ENCODE assay signal across 2 cellular contexts in the genomic region with DNA sequence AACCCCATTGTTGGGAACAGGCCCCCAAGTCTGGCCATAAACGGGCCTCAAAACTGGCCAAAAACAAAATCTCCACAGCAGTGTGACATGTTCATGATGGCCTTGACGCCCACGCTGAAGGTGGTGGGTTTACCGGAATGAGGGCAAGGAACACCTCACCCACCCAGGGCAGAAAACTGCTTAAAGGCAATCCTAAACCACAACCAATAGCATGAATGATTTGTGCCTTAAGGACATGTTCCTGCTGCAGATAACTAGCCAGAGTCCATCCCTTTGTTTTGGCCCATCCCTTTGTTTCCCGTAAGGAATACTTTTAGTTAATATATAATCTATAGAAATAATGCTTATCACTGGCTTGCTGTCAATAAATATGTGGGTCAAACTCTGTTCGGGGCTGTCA.
A peak's percentile ranks its signal among the peaks of the same experiment; 100 is the strongest.
TF ChIP-seq lines count a peak whose summit lies in the region.

No MANE protein-coding gene starts in this region.

TF ChIP-seq in HepG2, 621 proteins besides CTCF, POLR2A, EP300 and RAD21:
- no peak for TF ChIP-seq HOXA7 (CRISPR knock-in tag; IDR thresholded peaks at IDR 0.05)
- no peak for TF ChIP-seq IKZF4 (CRISPR knock-in tag; IDR thresholded peaks at IDR 0.05; ENCODE audit: borderline replicate concordance, low read depth, not compliant biosample characterization)
- TF ChIP-seq ZNF530 (CRISPR knock-in tag; IDR thresholded peaks at IDR 0.05; ENCODE audit: low read depth): no peak
- TF ChIP-seq, protein P1, sequence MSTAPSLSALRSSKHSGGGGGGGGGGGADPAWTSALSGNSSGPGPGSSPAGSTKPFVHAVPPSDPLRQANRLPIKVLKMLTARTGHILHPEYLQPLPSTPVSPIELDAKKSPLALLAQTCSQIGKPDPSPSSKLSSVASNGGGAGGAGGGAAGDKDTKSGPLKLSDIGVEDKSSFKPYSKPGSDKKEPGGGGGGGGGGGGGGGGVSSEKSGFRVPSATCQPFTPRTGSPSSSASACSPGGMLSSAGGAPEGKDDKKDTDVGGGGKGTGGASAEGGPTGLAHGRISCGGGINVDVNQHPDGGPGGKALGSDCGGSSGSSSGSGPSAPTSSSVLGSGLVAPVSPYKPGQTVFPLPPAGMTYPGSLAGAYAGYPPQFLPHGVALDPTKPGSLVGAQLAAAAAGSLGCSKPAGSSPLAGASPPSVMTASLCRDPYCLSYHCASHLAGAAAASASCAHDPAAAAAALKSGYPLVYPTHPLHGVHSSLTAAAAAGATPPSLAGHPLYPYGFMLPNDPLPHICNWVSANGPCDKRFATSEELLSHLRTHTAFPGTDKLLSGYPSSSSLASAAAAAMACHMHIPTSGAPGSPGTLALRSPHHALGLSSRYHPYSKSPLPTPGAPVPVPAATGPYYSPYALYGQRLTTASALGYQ (CRISPR knock-in tag; IDR thresholded peaks at IDR 0.05): no peak
- peak; percentile 94 for TF ChIP-seq ZNF761 (CRISPR knock-in tag; conservative IDR thresholded peaks at IDR 0.05)
- TF ChIP-seq HNF4G (IDR thresholded peaks at IDR 0.05; ENCODE audit: borderline replicate concordance, low read depth, low read length): no peak
- no peak for TF ChIP-seq HNF4G (CRISPR knock-in tag; IDR thresholded peaks at IDR 0.05; ENCODE audit: borderline replicate concordance, low read depth)
- TF ChIP-seq, protein P2, sequence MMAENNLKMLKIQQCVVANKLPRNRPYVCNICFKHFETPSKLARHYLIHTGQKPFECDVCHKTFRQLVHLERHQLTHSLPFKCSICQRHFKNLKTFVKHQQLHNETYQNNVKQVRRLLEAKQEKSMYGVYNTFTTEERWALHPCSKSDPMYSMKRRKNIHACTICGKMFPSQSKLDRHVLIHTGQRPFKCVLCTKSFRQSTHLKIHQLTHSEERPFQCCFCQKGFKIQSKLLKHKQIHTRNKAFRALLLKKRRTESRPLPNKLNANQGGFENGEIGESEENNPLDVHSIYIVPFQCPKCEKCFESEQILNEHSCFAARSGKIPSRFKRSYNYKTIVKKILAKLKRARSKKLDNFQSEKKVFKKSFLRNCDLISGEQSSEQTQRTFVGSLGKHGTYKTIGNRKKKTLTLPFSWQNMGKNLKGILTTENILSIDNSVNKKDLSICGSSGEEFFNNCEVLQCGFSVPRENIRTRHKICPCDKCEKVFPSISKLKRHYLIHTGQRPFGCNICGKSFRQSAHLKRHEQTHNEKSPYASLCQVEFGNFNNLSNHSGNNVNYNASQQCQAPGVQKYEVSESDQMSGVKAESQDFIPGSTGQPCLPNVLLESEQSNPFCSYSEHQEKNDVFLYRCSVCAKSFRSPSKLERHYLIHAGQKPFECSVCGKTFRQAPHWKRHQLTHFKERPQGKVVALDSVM (CRISPR knock-in tag; IDR thresholded peaks at IDR 0.05): peak; percentile 22; the same call in 1 of the 2 replicates
- TF ChIP-seq NKX3-1 (CRISPR knock-in tag; IDR thresholded peaks at IDR 0.05): no peak

TF ChIP-seq in endothelial cell of umbilical vein, 7 proteins besides CTCF, POLR2A, EP300 and RAD21:
- TF ChIP-seq MYC (IDR thresholded peaks at IDR 0.05; ENCODE audit: low read depth, low read length): no peak
- TF ChIP-seq POLR2AphosphoS5 (IDR thresholded peaks at IDR 0.05; ENCODE audit: insufficient read depth, low read depth, low read length): no peak
